Comparison of ENCODE assay signal across 10 cellular contexts in genomic region chr7:116810267-116811116, GRCh38. TPM values are rescaled to one million over a fixed set of nuclear protein-coding genes. Genes with fewer than 3 reads are reported as not detected.
DNase-seq lines count a peak whose midpoint lies in the region; ATAC-seq and TF ChIP-seq lines count a peak whose summit lies in the region.
"Had no signal": no experiment of that assay in that cellular context is flagged by ENCODE, and none has a peak within 500 bp of the region (broad histone marks: within the 10 kb centered on the region; RNA-seq: fewer than 3 reads in every experiment).

No MANE protein-coding gene starts in this region.

- H3K4me3 Mint-ChIP-seq in progenitor cell of endocrine pancreas (ENCODE audit: low read depth) (peak overlapping the region; percentile 0), T-helper 17 cell (no peak overlapping the region)

- no peaks in the 10 kb centered on the region for H3K9me3 Mint-ChIP-seq in progenitor cell of endocrine pancreas (ENCODE audit: low read depth)

- H3K27ac ChIP-seq in epithelial cell of prostate: peak overlapping the region; percentile 37
- H3K27ac ChIP-seq: BLaER1 treated with 17β-estradiol and CSF1 and Interleukin-3, amounts not matched to agents 10 nM and 100 nM had no signal

- no peaks in the 10 kb centered on the region for H3K9me3 ChIP-seq in T-helper 17 cell (ENCODE audit: control insufficient read depth, low read length, poor library complexity, severe bottlenecking)
- H3K9me3 ChIP-seq: BLaER1 treated with 17β-estradiol and CSF1 and Interleukin-3, amounts not matched to agents 10 nM and 100 nM had no signal

- no peak for TF ChIP-seq CTCF in progenitor cell of endocrine pancreas (IDR thresholded peaks at IDR 0.05; ENCODE audit: unreplicated experiment)

- in situ Hi-C loops in Caki2 (cut with HindIII; ENCODE audit: low pct_unique_long_range_greater_than_20kb, low sequenced_read_pairs): no loop called here

- peak; percentile 79 for DNase-seq in Caki2 (ENCODE audit: low read depth)
- peak; percentile 73 for DNase-seq in M059J (ENCODE audit: low read depth)
- DNase-seq in epithelial cell of prostate (ENCODE audit: low read depth, low spot score): no peak
- DNase-seq in progenitor cell of endocrine pancreas (ENCODE audit: low spot score, unreplicated experiment): no peak
- no peak for DNase-seq in T-helper 17 cell
- DNase-seq in NCI-H128 (lab: John Stamatoyannopoulos, UW; ENCODE audit: unreplicated experiment): no peak
- DNase-seq in NCI-H1105 (lab: John Stamatoyannopoulos, UW): no peak
- no peak for DNase-seq in NCI-H1436 treated with DMSO at 0.1 percent for 48 hours (lab: John Stamatoyannopoulos, UW)
- DNase-seq: activated naive CD4-positive, alpha-beta T cell had no signal

- H3K27ac Mint-ChIP-seq in progenitor cell of endocrine pancreas: peak overlapping the region; percentile 94
- no peak overlapping the region for H3K27ac Mint-ChIP-seq in T-helper 17 cell

- H3K27me3 Mint-ChIP-seq in progenitor cell of endocrine pancreas (no peaks in the 10 kb centered on the region), T-helper 17 cell (peaks cover 24% of the 10 kb centered on the region)

- H3K36me3 Mint-ChIP-seq in progenitor cell of endocrine pancreas (ENCODE audit: insufficient read depth) (no peaks in the 10 kb centered on the region), T-helper 17 cell (ENCODE audit: low read depth) (no peaks in the 10 kb centered on the region)

- H3K4me1 Mint-ChIP-seq in progenitor cell of endocrine pancreas (ENCODE audit: low read depth) (peaks cover 54% of the 10 kb centered on the region), T-helper 17 cell (no peaks in the 10 kb centered on the region)

- no peak for ATAC-seq in T-helper 17 cell

RNA-seq across cellular contexts. Expression of gene CAPZA2, which starts 51.9 kb away (rescaled TPM):
- total RNA-seq in Caki2 (2014; rRNA removed; shearing (Covaris generic); ENCODE audit: low replicate concordance): 167 and 214 TPM in 2 replicates
- 126 and 214 TPM in 2 replicates for total RNA-seq in M059J (2014; rRNA removed; shearing (Covaris generic))
- 151 and 174 TPM in 2 replicates for total RNA-seq in progenitor cell of endocrine pancreas
- 100 to 1,000 TPM in 1 of 2 donors, 10 to 100 TPM in 1; 81.0 to 135 TPM for total RNA-seq in T-helper 17 cell

Comparison
In these comparisons a context has a peak if more than half of its experiments do, and no peak if none do; other contexts are left out.
1. DNase-seq: peak in Caki2 (single experiment) and M059J (single experiment); none in epithelial cell of prostate (single experiment), progenitor cell of endocrine pancreas (single experiment), T-helper 17 cell (0 of 3), NCI-H128 (single experiment), NCI-H1105 (single experiment) and NCI-H1436 treated with DMSO at 0.1 percent for 48 hours (single experiment).